Comparison of ENCODE assay signal across 8 cellular contexts in the genomic region with DNA sequence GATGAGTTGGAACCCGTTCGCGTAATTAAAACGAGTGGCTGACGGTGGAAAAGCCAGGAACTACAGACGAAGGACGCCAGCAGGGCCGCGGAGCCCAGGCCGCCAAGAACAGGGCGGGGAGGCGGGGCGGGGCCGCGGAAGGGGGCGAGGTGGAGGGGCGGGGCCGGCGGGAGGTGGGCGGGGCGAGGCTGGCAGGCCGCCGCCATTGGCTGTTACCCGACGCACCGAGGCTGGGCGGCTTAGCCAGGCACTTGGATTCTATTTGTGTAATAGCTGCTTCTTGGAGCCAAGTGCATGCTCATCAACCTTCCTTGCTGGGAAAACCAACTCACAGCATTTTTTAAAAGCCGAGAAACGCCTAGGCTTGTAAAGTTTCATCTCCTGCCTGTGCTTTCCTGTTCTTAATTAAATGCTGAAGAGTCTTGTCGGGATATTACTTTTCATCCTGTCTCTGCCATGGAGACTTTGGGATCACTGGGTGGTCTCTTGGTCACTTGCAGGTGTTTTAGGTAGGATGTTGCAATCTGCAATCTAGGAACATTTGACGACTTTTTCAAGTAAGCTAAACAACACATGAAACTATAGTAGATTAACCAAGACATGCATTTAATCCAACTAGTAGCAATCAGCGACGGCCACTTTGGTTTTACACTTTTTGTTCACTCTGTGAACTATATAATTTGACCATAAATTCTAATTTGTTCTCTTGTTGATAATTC.
DNase-seq lines count a peak whose midpoint lies in the region; ATAC-seq lines count a peak whose summit lies in the region.

No MANE protein-coding gene starts in this region.

- no peaks in the 10 kb centered on the region for H3K36me3 ChIP-seq in Karpas-422 (ENCODE audit: insufficient read depth, low read length)

- no peaks in the 10 kb centered on the region for H3K27me3 Mint-ChIP-seq in activated T-helper 17 cell treated with anti-CD3 and anti-CD28 coated beads, Interleukin-2, amount 50 U/mL, for 72 hours
- no peaks in the 10 kb centered on the region for H3K27me3 Mint-ChIP-seq in naive B cell
- no peaks in the 10 kb centered on the region for H3K27me3 Mint-ChIP-seq in stimulated activated memory B cell treated with anti-CD40 and anti-IgM and Interleukin-4, amounts not matched to agents 10 μg/mL and 1 μg/mL and 100 μg/mL, for 72 hours

- H4K20me1 ChIP-seq in Karpas-422 (ENCODE audit: insufficient read depth, low read depth, low read length): no peaks in the 10 kb centered on the region

- H3K9ac ChIP-seq in Karpas-422 (ENCODE audit: low read length): peak overlapping the region; percentile 95

- no peaks in the 10 kb centered on the region for H3K9me2 ChIP-seq in Karpas-422 (replicated peaks; ENCODE audit: insufficient read depth, low read length)

- H3K4me1 Mint-ChIP-seq in activated T-helper 17 cell treated with anti-CD3 and anti-CD28 coated beads, Interleukin-2, amount 50 U/mL, for 72 hours: peaks cover 40% of the 10 kb centered on the region
- H3K4me1 Mint-ChIP-seq in naive B cell: peaks cover 32 to 57% (median 52%) of the 10 kb centered on the region in 3 donors
- H3K4me1 Mint-ChIP-seq in stimulated activated memory B cell treated with anti-CD40 and anti-IgM and Interleukin-4, amounts not matched to agents 10 μg/mL and 1 μg/mL and 100 μg/mL, for 72 hours: peaks cover 45% of the 10 kb centered on the region

- H2AFZ ChIP-seq in Karpas-422 (ENCODE audit: low read length): peak overlapping the region; percentile 38; the same call in 1 of the 2 replicates

- no peaks in the 10 kb centered on the region for H3K9me3 Mint-ChIP-seq in activated T-helper 17 cell treated with anti-CD3 and anti-CD28 coated beads, Interleukin-2, amount 50 U/mL, for 72 hours
- no peaks in the 10 kb centered on the region for H3K9me3 Mint-ChIP-seq in naive B cell
- H3K9me3 Mint-ChIP-seq in stimulated activated memory B cell treated with anti-CD40 and anti-IgM and Interleukin-4, amounts not matched to agents 10 μg/mL and 1 μg/mL and 100 μg/mL, for 72 hours: no peaks in the 10 kb centered on the region

- H3K4me1 ChIP-seq in Karpas-422 (ENCODE audit: low read length): peaks cover 55% of the 10 kb centered on the region

- DNase-seq in DMS53 treated with DMSO at 0.1 percent for 48 hours (lab: John Stamatoyannopoulos, UW; ENCODE audit: unreplicated experiment) (peak; percentile 53), Karpas-422 (peak; percentile 94), RPMI8226 (peak; percentile 93), fibroblast of gingiva (ENCODE audit: low read depth) (peak; percentile 95), naive B cell (no peak)

- no peaks in the 10 kb centered on the region for H3K9me3 ChIP-seq in Karpas-422 (ENCODE audit: low read length)

- no peaks in the 10 kb centered on the region for H3K27me3 ChIP-seq in Karpas-422 (ENCODE audit: low read length)

- peak overlapping the region; percentile 93 for H3K27ac Mint-ChIP-seq in activated T-helper 17 cell treated with anti-CD3 and anti-CD28 coated beads, Interleukin-2, amount 50 U/mL, for 72 hours
- H3K27ac Mint-ChIP-seq in naive B cell: peak overlapping the region; percentile 98 to 100 (median 99)
- peak overlapping the region; percentile 98 for H3K27ac Mint-ChIP-seq in stimulated activated memory B cell treated with anti-CD40 and anti-IgM and Interleukin-4, amounts not matched to agents 10 μg/mL and 1 μg/mL and 100 μg/mL, for 72 hours

- peak overlapping the region; percentile 96 for H3K4me2 ChIP-seq in Karpas-422 (ENCODE audit: low read depth, low read length, poor library complexity, severe bottlenecking)

- peaks cover 82% of the 10 kb centered on the region for H3K79me2 ChIP-seq in Karpas-422 (ENCODE audit: low read length)

- H3K4me3 Mint-ChIP-seq in activated T-helper 17 cell treated with anti-CD3 and anti-CD28 coated beads, Interleukin-2, amount 50 U/mL, for 72 hours: peak overlapping the region; percentile 77
- peak overlapping the region; percentile 86 to 96 (median 94) for H3K4me3 Mint-ChIP-seq in naive B cell
- peak overlapping the region; percentile 96 for H3K4me3 Mint-ChIP-seq in stimulated activated memory B cell treated with anti-CD40 and anti-IgM and Interleukin-4, amounts not matched to agents 10 μg/mL and 1 μg/mL and 100 μg/mL, for 72 hours

- peaks cover 4% of the 10 kb centered on the region for H3K36me3 Mint-ChIP-seq in activated T-helper 17 cell treated with anti-CD3 and anti-CD28 coated beads, Interleukin-2, amount 50 U/mL, for 72 hours (ENCODE audit: low read depth)
- no peaks in the 10 kb centered on the region for H3K36me3 Mint-ChIP-seq in naive B cell
- H3K36me3 Mint-ChIP-seq in stimulated activated memory B cell treated with anti-CD40 and anti-IgM and Interleukin-4, amounts not matched to agents 10 μg/mL and 1 μg/mL and 100 μg/mL, for 72 hours: peaks cover 5% of the 10 kb centered on the region

- peak; percentile 51 for ATAC-seq in GM21825 (IDR thresholded peaks at IDR 0.05; ENCODE audit: unreplicated experiment)
- peak; percentile 66 for ATAC-seq in activated T-helper 17 cell treated with anti-CD3 and anti-CD28 coated beads, Interleukin-2, amount 50 U/mL, for 72 hours (replicated peaks)
- ATAC-seq in naive B cell (ENCODE audit: low read depth in 2 of 2): peak; percentile 52 to 56
- ATAC-seq in stimulated activated memory B cell treated with anti-CD40 and anti-IgM and Interleukin-4, amounts not matched to agents 10 μg/mL and 1 μg/mL and 100 μg/mL, for 72 hours: peak; percentile 86

- H3K4me3 ChIP-seq in Karpas-422 (ENCODE audit: low read length): peak overlapping the region; percentile 87

- H3K27ac ChIP-seq in Karpas-422 (ENCODE audit: low read length): peak overlapping the region; percentile 98
